In the genomic region with DNA sequence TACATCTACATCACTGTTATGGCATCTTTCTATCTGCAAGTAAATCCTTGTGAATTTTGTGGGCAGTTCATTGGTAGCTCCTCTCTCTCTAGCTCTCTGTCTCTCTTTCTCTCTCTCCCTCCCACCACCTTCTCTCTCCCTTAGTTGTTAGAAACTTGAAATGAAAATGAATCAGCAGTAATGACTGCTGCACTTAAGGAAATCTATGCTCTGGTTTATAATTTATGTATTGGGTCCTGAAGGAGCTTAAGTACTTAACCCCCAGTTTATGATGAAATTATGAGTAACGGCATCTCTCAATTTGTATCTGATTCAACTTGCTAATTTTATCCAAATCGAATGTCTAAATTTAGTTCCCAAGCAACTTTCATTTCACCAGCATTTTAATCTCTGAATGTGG, we compare ENCODE assay signal across 1 cellular context.
TF ChIP-seq lines count a peak whose summit lies in the region.

No MANE protein-coding gene starts in this region.

TF ChIP-seq in HepG2, 621 proteins besides CTCF, POLR2A, EP300 and RAD21:
- TF ChIP-seq SYNCRIP (IDR thresholded peaks at IDR 0.05; ENCODE audit: insufficient read depth, low read depth, low read length) (no peak), NR2C2 (CRISPR knock-in tag; IDR thresholded peaks at IDR 0.05; ENCODE audit: borderline replicate concordance) (no peak), HCFC1 (IDR thresholded peaks at IDR 0.05; ENCODE audit: low read depth, low read length) (no peak)
